In the genomic region with DNA sequence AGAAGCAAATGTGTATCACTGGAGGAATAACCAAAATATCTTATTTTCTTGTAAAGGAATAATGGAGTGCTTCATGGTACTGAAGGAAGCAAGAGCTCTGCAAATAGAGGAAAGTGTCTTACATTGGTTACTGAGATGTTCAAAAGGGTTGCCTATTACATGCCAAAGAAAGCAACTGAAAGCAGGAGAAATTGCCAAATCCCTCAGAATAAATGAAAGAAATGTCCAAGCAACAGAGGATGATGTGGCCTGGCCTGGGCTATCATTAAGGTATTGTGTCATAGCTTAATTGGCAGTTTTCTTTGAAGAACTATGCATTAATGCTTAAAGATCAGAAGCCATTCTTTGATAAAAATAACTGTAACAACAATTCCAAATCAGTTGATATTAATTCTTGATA, we compare ENCODE assay signal across 18 cellular contexts.
A peak's percentile ranks its signal among the peaks of the same experiment; 100 is the strongest.
DNase-seq lines count a peak whose midpoint lies in the region; TF ChIP-seq lines count a peak whose summit lies in the region.
"Had no signal": no experiment of that assay in that cellular context is flagged by ENCODE, and none has a peak within 500 bp of the region (broad histone marks: within the 10 kb centered on the region; RNA-seq: fewer than 3 reads in every experiment).

No MANE protein-coding gene starts in this region.

- H3K4me3 ChIP-seq in AG10803 (ENCODE audit: low read length) = no peak overlapping the region
- H3K4me3 ChIP-seq in GM23248 = no peak overlapping the region
- no peak overlapping the region for H3K4me3 ChIP-seq in skeletal muscle cell (ENCODE audit: low read depth, low read length)
- H3K4me3 ChIP-seq: K562 had no signal

- H3K36me3 ChIP-seq in GM23248 (ENCODE audit: low read depth) = no peaks in the 10 kb centered on the region
- H3K36me3 ChIP-seq: BE2C had no signal

- H4K20me1 ChIP-seq in GM23248 (ENCODE audit: insufficient read depth) = no peaks in the 10 kb centered on the region

- H3K4me1 Mint-ChIP-seq in HFFc6 (ENCODE audit: low read depth) = peaks cover 27% of the 10 kb centered on the region
- H3K4me1 Mint-ChIP-seq: CD4-positive, alpha-beta memory T cell; H9 had no signal

- H3K4me2 ChIP-seq in GM23248 (ENCODE audit: unreplicated experiment) = no peak overlapping the region

- peaks cover 23% of the 10 kb centered on the region; the same call in 1 of the 2 replicates for H3F3A ChIP-seq in GM23248 (ENCODE audit: insufficient read depth)

- no peaks in the 10 kb centered on the region; the same call in 1 of the 2 replicates for H3K36me3 Mint-ChIP-seq in HFFc6 (ENCODE audit: low read depth)

- H3K9me3 ChIP-seq in GM23248 (ENCODE audit: low read depth) = no peaks in the 10 kb centered on the region
- H3K9me3 ChIP-seq: BE2C had no signal

- H3K9ac ChIP-seq in GM23248 = no peak overlapping the region

- no peak overlapping the region for H2AFZ ChIP-seq in GM23248

- DNase-seq in AG10803 (ENCODE audit: low read depth) (peak; percentile 52), GM23248 (peak; percentile 24), fibroblast of gingiva (ENCODE audit: low read depth) (peak; percentile 80), skeletal muscle cell (ENCODE audit: low read depth) (peak; percentile 7), NCI-H1048 (lab: John Stamatoyannopoulos, UW) (no peak), HFFc6 (no peak), GM19240 (ENCODE audit: insufficient read length, low spot score) (no peak), NOMO-1 treated with DMSO at 0.1 percent for 48 hours (lab: John Stamatoyannopoulos, UW; ENCODE audit: unreplicated experiment) (no peak)
- DNase-seq: ACHN; BE2C; CD4-positive, alpha-beta memory T cell; DND-41; GF-D8; GOT3; H9 had no signal

- no peaks in the 10 kb centered on the region for H3K9me3 Mint-ChIP-seq in HFFc6

- peaks cover 25% of the 10 kb centered on the region for H3K4me1 ChIP-seq in GM23248 (ENCODE audit: insufficient read depth)
- H3K4me1 ChIP-seq: BE2C had no signal

- TF ChIP-seq CTCF in AG10803 (conservative IDR thresholded peaks at IDR 0.05; ENCODE audit: low read length) = no peak
- TF ChIP-seq CTCF in HFFc6 (IDR thresholded peaks at IDR 0.05) = no peak

- H3K27ac Mint-ChIP-seq in HFFc6 = no peak overlapping the region
- H3K27ac Mint-ChIP-seq: CD4-positive, alpha-beta memory T cell; H9 had no signal

- H3K27me3 Mint-ChIP-seq in HFFc6 (ENCODE audit: insufficient read depth) = peaks cover 2% of the 10 kb centered on the region
- H3K27me3 Mint-ChIP-seq: CD4-positive, alpha-beta memory T cell had no signal

- H3K9me2 ChIP-seq in GM23248 (ENCODE audit: insufficient read depth) = 0 out of 2 replicates have a peak, but pooled peaks cover 5% of the 10 kb centered on the region

- in situ Hi-C loops in GM23248 (cut with MboI) = no loop called here

- H3K79me2 ChIP-seq in GM23248 (ENCODE audit: insufficient read depth) = no peaks in the 10 kb centered on the region

- no peak overlapping the region for H3K4me3 Mint-ChIP-seq in HFFc6
- H3K4me3 Mint-ChIP-seq: CD4-positive, alpha-beta memory T cell; H9 had no signal

- H3K27ac ChIP-seq in GM23248 = no peak overlapping the region
- H3K27ac ChIP-seq: C4-2B, HL-60 had no signal

- no peaks in the 10 kb centered on the region for H3K27me3 ChIP-seq in GM23248 (replicated peaks; ENCODE audit: insufficient read depth)
- H3K27me3 ChIP-seq: BE2C had no signal

Comparison
In these comparisons a context has a peak if more than half of its experiments do, and no peak if none do; other contexts are left out.
1. DNase-seq: peak in AG10803 (single experiment), GM23248 (single experiment), fibroblast of gingiva (single experiment) and skeletal muscle cell (single experiment); none in NCI-H1048 (single experiment), HFFc6 (single experiment), GM19240 (single experiment) and NOMO-1 treated with DMSO at 0.1 percent for 48 hours (single experiment).